18 cellular contexts compared by ENCODE assay signal in genomic region chr2:217940261-217941220, GRCh38.
DNase-seq lines count a peak whose midpoint lies in the region; ATAC-seq, FAIRE-seq and TF ChIP-seq lines count a peak whose summit lies in the region.
"Had no signal": no experiment of that assay in that cellular context is flagged by ENCODE, and none has a peak within 500 bp of the region (broad histone marks: within the 10 kb centered on the region; RNA-seq: fewer than 3 reads in every experiment).

No MANE protein-coding gene starts in this region.

- TF ChIP-seq POLR2A in upper lobe of left lung (IDR thresholded peaks at IDR 0.05): peak in 1 of 4 donors; percentile 45

- intact Hi-C loops in left ventricle myocardium inferior (cut with micrococcal nuclease): no loop called here
- intact Hi-C loops in pancreas (cut with DNase I): no loop called here

- peaks cover 96% of the 10 kb centered on the region for H3K4me1 ChIP-seq in left ventricle myocardium inferior
- H3K4me1 ChIP-seq in pancreas: peaks cover 35 to 56% (median 49%) of the 10 kb centered on the region in 3 donors
- peaks cover 59 to 79% (median 66%) of the 10 kb centered on the region in 4 donors for H3K4me1 ChIP-seq in upper lobe of left lung

- H3K27me3 ChIP-seq in left ventricle myocardium inferior (ENCODE audit: low read depth) (no peaks in the 10 kb centered on the region), pancreas (no peaks in the 10 kb centered on the region), upper lobe of left lung (no peaks in the 10 kb centered on the region)

- H3K36me3 ChIP-seq in left ventricle myocardium inferior (peaks cover 3% of the 10 kb centered on the region), pancreas (no peaks in the 10 kb centered on the region), upper lobe of left lung (peaks cover 0 to 5% (median 0%) of the 10 kb centered on the region in 4 donors)

- FAIRE-seq in pancreas (lab: Jason Lieb, UNC): no peak

- TF ChIP-seq EP300 in upper lobe of left lung (IDR thresholded peaks at IDR 0.05): peak in 1 of 4 donors; percentile 58

- ATAC-seq in pancreas (no peak), upper lobe of left lung (ENCODE audit: low FRiP score in 2 of 2) (peak in 1 of 2 donors; percentile 36)
- ATAC-seq: PC-3; stimulated activated naive CD8-positive, alpha-beta T cell treated with anti-CD3 and anti-CD28 coated beads, Interleukin-15, Interleukin-2, amounts not matched to agents 100 U/mL and 50 U/mL, for 24 hours; T-cell had no signal

- no peak for TF ChIP-seq CTCF in left ventricle myocardium inferior (IDR thresholded peaks at IDR 0.05; ENCODE audit: borderline replicate concordance)
- TF ChIP-seq CTCF in pancreas (IDR thresholded peaks at IDR 0.05): no peak
- no peak for TF ChIP-seq CTCF in upper lobe of left lung (IDR thresholded peaks at IDR 0.05)

- no peaks in the 10 kb centered on the region for H3K9me3 ChIP-seq in left ventricle myocardium inferior (replicated peaks)
- no peaks in the 10 kb centered on the region for H3K9me3 ChIP-seq in pancreas
- no peaks in the 10 kb centered on the region for H3K9me3 ChIP-seq in upper lobe of left lung

- DNase-seq in DMS79 treated with DMSO at 0.1 percent for 48 hours (lab: John Stamatoyannopoulos, UW) (peak; percentile 40), DMS79 (lab: John Stamatoyannopoulos, UW) (no peak), left ventricle myocardium inferior (no peak), pancreas (peak in 1 of 6 donors; percentile 11), upper lobe of left lung (peak in 1 of 2 donors; percentile 89), NCI-H128 (lab: John Stamatoyannopoulos, UW; ENCODE audit: unreplicated experiment) (no peak), NCI-H1436 (lab: John Stamatoyannopoulos, UW) (no peak), AG20443 (ENCODE audit: low spot score) (no peak)
- DNase-seq: 8988T; activated CD4-positive, alpha-beta T cell treated with anti-CD3 and anti-CD28 coated beads for 1 hour; activated T-cell treated with anti-CD3 and anti-CD28 coated beads, Interleukin-2, amount 50 U/mL, for 48 hours; amniotic stem cell; COR-L47; effector CD8-positive, alpha-beta T cell; PC-3; stimulated activated CD4-positive, alpha-beta T cell treated with anti-CD3 and anti-CD28 coated beads, Interleukin-4, amount 100 ng/mL, for 4 hours; stimulated activated naive CD8-positive, alpha-beta T cell treated with anti-CD3 and anti-CD28 coated beads, Interleukin-15, Interleukin-2, amounts not matched to agents 100 U/mL and 50 U/mL, for 24 hours; T-cell had no signal

- peak overlapping the region; percentile 84 for H3K4me3 ChIP-seq in left ventricle myocardium inferior
- H3K4me3 ChIP-seq in pancreas: peak overlapping the region in 2 of 4 donors; percentile 41 to 44
- peak overlapping the region; percentile 61 to 89 (median 68) for H3K4me3 ChIP-seq in upper lobe of left lung

- H3K27ac ChIP-seq in left ventricle myocardium inferior (replicated peaks): peak overlapping the region; percentile 95
- H3K27ac ChIP-seq in pancreas: peak overlapping the region in 3 of 4 donors; percentile 23 to 65 (median 33)
- H3K27ac ChIP-seq in upper lobe of left lung: peak overlapping the region; percentile 86 to 99 (median 92)

- WGBS in pancreas, 2 donors: 77% methylated on average over 13 of the region's 13 CpGs
- WGBS in upper lobe of left lung, 2 donors: 49 to 53% methylated on average over 9 to 13 of the region's 13 CpGs

Comparison
In these comparisons a context has a peak if more than half of its experiments do, and no peak if none do; other contexts are left out.
1. H3K27ac ChIP-seq: peak in every context shown above with its lines; median percentile 95 in left ventricle myocardium inferior; 92 in upper lobe of left lung; 33 in pancreas.